In genomic region chr2:175837046-175837445, GRCh38 we compare ENCODE assay signal across 14 cellular contexts.
DNase-seq lines count a peak whose midpoint lies in the region; ATAC-seq and TF ChIP-seq lines count a peak whose summit lies in the region.
"Had no signal": no experiment of that assay in that cellular context is flagged by ENCODE, and none has a peak within 500 bp of the region (broad histone marks: within the 10 kb centered on the region; RNA-seq: fewer than 3 reads in every experiment).

No MANE protein-coding gene starts in this region.

- H3K36me3 Mint-ChIP-seq in activated naive CD8-positive, alpha-beta T cell treated with anti-CD3 and anti-CD28 coated beads for 36 hours = no peaks in the 10 kb centered on the region

- ATAC-seq in right cardiac atrium (peak; percentile 65 to 77), Right ventricle myocardium inferior (no peak), right lobe of liver (no peak), HG02885 (IDR thresholded peaks at IDR 0.05; ENCODE audit: poor library complexity, unreplicated experiment) (no peak)

- H3K9me3 ChIP-seq in right cardiac atrium (ENCODE audit: control insufficient read depth, low read length) (no peaks in the 10 kb centered on the region), right lobe of liver (no peaks in the 10 kb centered on the region)
- H3K9me3 ChIP-seq: spleen had no signal

- no peak overlapping the region for H3K27ac Mint-ChIP-seq in activated naive CD8-positive, alpha-beta T cell treated with anti-CD3 and anti-CD28 coated beads for 36 hours
- H3K27ac Mint-ChIP-seq: B cell; dendritic cell treated with granulocyte-macrophage colony-stimulating factor and Interleukin-4, amounts not matched to agents 40 ng/mL and 50 ng/mL, for 4 days had no signal

- intact Hi-C loops in right cardiac atrium (cut with DNase I) (no loop called here), Right ventricle myocardium inferior (cut with DNase I) (no loop called here), right lobe of liver (cut with DNase I) (no loop called here)

- H3K4me1 ChIP-seq in right cardiac atrium (ENCODE audit: control insufficient read depth, insufficient read depth, low read length) (no peaks in the 10 kb centered on the region), right lobe of liver (no peaks in the 10 kb centered on the region)
- H3K4me1 ChIP-seq: spleen had no signal

- no peak for TF ChIP-seq CTCF in astrocyte of the spinal cord (IDR thresholded peaks at IDR 0.05; ENCODE audit: low read depth, low read length)
- TF ChIP-seq CTCF in kidney epithelial cell (IDR thresholded peaks at IDR 0.05; ENCODE audit: insufficient read depth, low read length, poor library complexity, severe bottlenecking) = no peak
- TF ChIP-seq CTCF in right lobe of liver (IDR thresholded peaks at IDR 0.05) = no peak

- no peaks in the 10 kb centered on the region for H3K27me3 ChIP-seq in right cardiac atrium (ENCODE audit: control insufficient read depth, insufficient read depth)
- H3K27me3 ChIP-seq in kidney epithelial cell (ENCODE audit: control insufficient read depth, insufficient read depth, low read length) = no peaks in the 10 kb centered on the region
- H3K27me3 ChIP-seq in right lobe of liver = no peaks in the 10 kb centered on the region

- DNase-seq in right cardiac atrium (no peak), Right ventricle myocardium inferior (ENCODE audit: missing footprints) (no peak), astrocyte of the spinal cord (ENCODE audit: low read depth, low spot score) (peak; percentile 92), kidney epithelial cell (ENCODE audit: low read depth) (peak; percentile 12), right lobe of liver (no peak), superior temporal gyrus (ENCODE audit: extremely low spot score) (no peak)
- no peak for DNase-seq in activated naive CD8-positive, alpha-beta T cell treated with anti-CD3 and anti-CD28 coated beads for 36 hours
- DNase-seq: activated CD4-positive, CD25-positive, alpha-beta regulatory T cell treated with anti-CD3 and anti-CD28 coated beads, Interleukin-2, amount 50 U/mL, for 72 hours; NCI-H2171 treated with DMSO at 0.1 percent for 48 hours; spleen had no signal

- in situ Hi-C loops in astrocyte of the spinal cord (cut with HindIII; ENCODE audit: low sequenced_read_pairs) = no loop called here

- H3K27me3 Mint-ChIP-seq in activated naive CD8-positive, alpha-beta T cell treated with anti-CD3 and anti-CD28 coated beads for 36 hours = peaks cover 24% of the 10 kb centered on the region

- 58% methylated on average over 3 of the region's 3 CpGs for WGBS in right cardiac atrium
- 13% methylated on average over 2 of the region's 3 CpGs for WGBS in right lobe of liver (ENCODE audit: insufficient coverage, low coverage, low lambda C conversion rate, missing lambda C conversion rate)

- no peak overlapping the region for H3K4me3 Mint-ChIP-seq in activated naive CD8-positive, alpha-beta T cell treated with anti-CD3 and anti-CD28 coated beads for 36 hours
- H3K4me3 Mint-ChIP-seq: B cell; dendritic cell treated with granulocyte-macrophage colony-stimulating factor and Interleukin-4, amounts not matched to agents 40 ng/mL and 50 ng/mL, for 4 days had no signal

- no peaks in the 10 kb centered on the region for H3K4me1 Mint-ChIP-seq in activated naive CD8-positive, alpha-beta T cell treated with anti-CD3 and anti-CD28 coated beads for 36 hours
- H3K4me1 Mint-ChIP-seq: B cell had no signal

- H3K27ac ChIP-seq in right cardiac atrium (ENCODE audit: low read length) = no peak overlapping the region
- H3K27ac ChIP-seq in right lobe of liver = no peak overlapping the region
- H3K27ac ChIP-seq: spleen had no signal

- H3K4me3 ChIP-seq in right cardiac atrium (ENCODE audit: low read length) (no peak overlapping the region), astrocyte of the spinal cord (ENCODE audit: low read depth, low read length) (no peak overlapping the region), kidney epithelial cell (ENCODE audit: low read depth, low read length) (no peak overlapping the region), right lobe of liver (no peak overlapping the region)
- H3K4me3 ChIP-seq: SK-N-MC, spleen had no signal

- no peaks in the 10 kb centered on the region for H3K36me3 ChIP-seq in kidney epithelial cell (ENCODE audit: control insufficient read depth, insufficient read depth, low read length)
- no peaks in the 10 kb centered on the region for H3K36me3 ChIP-seq in right lobe of liver
- H3K36me3 ChIP-seq: spleen had no signal

- no peaks in the 10 kb centered on the region for H3K9me3 Mint-ChIP-seq in activated naive CD8-positive, alpha-beta T cell treated with anti-CD3 and anti-CD28 coated beads for 36 hours
- H3K9me3 Mint-ChIP-seq: dendritic cell treated with granulocyte-macrophage colony-stimulating factor and Interleukin-4, amounts not matched to agents 40 ng/mL and 50 ng/mL, for 4 days had no signal

- TF ChIP-seq POLR2A in right lobe of liver (IDR thresholded peaks at IDR 0.05) = no peak

Comparison
In these comparisons a context has a peak if more than half of its experiments do, and no peak if none do; other contexts are left out.
1. ATAC-seq: peak in right cardiac atrium (2 of 2); none in Right ventricle myocardium inferior (single experiment), right lobe of liver (0 of 4) and HG02885 (single experiment).
2. DNase-seq: peak in astrocyte of the spinal cord (single experiment) and kidney epithelial cell (single experiment); none in right cardiac atrium (0 of 3), Right ventricle myocardium inferior (single experiment), right lobe of liver (0 of 3), activated naive CD8-positive, alpha-beta T cell treated with anti-CD3 and anti-CD28 coated beads for 36 hours (single experiment) and superior temporal gyrus (single experiment).